ENCODE assay signal across 8 cellular contexts in genomic region chr11:120344302-120345004, GRCh38. TPM values are rescaled to one million over a fixed set of nuclear protein-coding genes. Genes with fewer than 3 reads are reported as not detected.
DNase-seq lines count a peak whose midpoint lies in the region; ATAC-seq, FAIRE-seq and TF ChIP-seq lines count a peak whose summit lies in the region.

No MANE protein-coding gene starts in this region.

- H3K4me3 Mint-ChIP-seq in stimulated activated naive B cell treated with anti-CD40 and anti-IgM and Interleukin-4, amounts not matched to agents 10 μg/mL and 1 μg/mL and 100 μg/mL, for 72 hours = peak overlapping the region; percentile 62 to 72

- no peak overlapping the region for H3K4me3 ChIP-seq in RWPE2 (ENCODE audit: severe bottlenecking)
- H3K4me3 ChIP-seq in effector memory CD4-positive, alpha-beta T cell (ENCODE audit: insufficient read depth, low read depth, low read length, poor library complexity, severe bottlenecking) = no peak overlapping the region
- H3K4me3 ChIP-seq in tibial artery = no peak overlapping the region

- H3K36me3 ChIP-seq in RWPE2 (ENCODE audit: low read depth) (no peaks in the 10 kb centered on the region; the same call in 1 of the 2 replicates), tibial artery (no peaks in the 10 kb centered on the region)
- no peaks in the 10 kb centered on the region for H3K36me3 ChIP-seq in effector memory CD4-positive, alpha-beta T cell (ENCODE audit: control insufficient read depth, insufficient read depth, low read length)

- H3K27ac ChIP-seq in RWPE2 (ENCODE audit: poor library complexity, severe bottlenecking) (peak overlapping the region; percentile 48), tibial artery (no peak overlapping the region)
- H3K27ac ChIP-seq in effector memory CD4-positive, alpha-beta T cell (ENCODE audit: insufficient read depth, low read length, poor library complexity, severe bottlenecking) = no peak overlapping the region

- H3K9me3 ChIP-seq in RWPE2 (ENCODE audit: severe bottlenecking) (no peaks in the 10 kb centered on the region), tibial artery (no peaks in the 10 kb centered on the region)
- H3K9me3 ChIP-seq in effector memory CD4-positive, alpha-beta T cell (ENCODE audit: control insufficient read depth, low read length) = no peaks in the 10 kb centered on the region

- H3K9me3 Mint-ChIP-seq in stimulated activated naive B cell treated with anti-CD40 and anti-IgM and Interleukin-4, amounts not matched to agents 10 μg/mL and 1 μg/mL and 100 μg/mL, for 72 hours = peaks cover 0 to 2% of the 10 kb centered on the region in 2 donors

- FAIRE-seq in D721Med (lab: Jason Lieb, UNC) (peak; percentile 64), GM19239 (lab: Jason Lieb, UNC) (peak; percentile 97)

- peaks cover 4% of the 10 kb centered on the region in 2 donors for H3K36me3 Mint-ChIP-seq in stimulated activated naive B cell treated with anti-CD40 and anti-IgM and Interleukin-4, amounts not matched to agents 10 μg/mL and 1 μg/mL and 100 μg/mL, for 72 hours

- H3K27me3 Mint-ChIP-seq in stimulated activated naive B cell treated with anti-CD40 and anti-IgM and Interleukin-4, amounts not matched to agents 10 μg/mL and 1 μg/mL and 100 μg/mL, for 72 hours = peaks cover 41 to 53% of the 10 kb centered on the region in 2 donors

- peaks cover 50% of the 10 kb centered on the region for H3K4me1 ChIP-seq in RWPE2 (ENCODE audit: insufficient read depth, poor library complexity, severe bottlenecking)
- peaks cover 20% of the 10 kb centered on the region for H3K4me1 ChIP-seq in effector memory CD4-positive, alpha-beta T cell (ENCODE audit: control insufficient read depth, insufficient read depth, low read length, poor library complexity, severe bottlenecking)
- peaks cover 0 to 97% (median 58%) of the 10 kb centered on the region in 4 donors for H3K4me1 ChIP-seq in tibial artery

- TF ChIP-seq CTCF in D721Med (IDR thresholded peaks at IDR 0.05; ENCODE audit: insufficient read depth, missing control alignments) = no peak
- TF ChIP-seq CTCF in RWPE2 (IDR thresholded peaks at IDR 0.05; ENCODE audit: poor library complexity, severe bottlenecking) = no peak
- no peak for TF ChIP-seq CTCF in tibial artery (IDR thresholded peaks at IDR 0.05)

- ATAC-seq in HG03097 (IDR thresholded peaks at IDR 0.05; ENCODE audit: low FRiP score, unreplicated experiment) (peak; percentile 79), RWPE2 (ENCODE audit: low read depth) (peak; percentile 70)
- ATAC-seq in stimulated activated naive B cell treated with anti-CD40 and anti-IgM and Interleukin-4, amounts not matched to agents 10 μg/mL and 1 μg/mL and 100 μg/mL, for 72 hours (replicated peaks) = peak; percentile 90 to 94

- H3K27ac Mint-ChIP-seq in stimulated activated naive B cell treated with anti-CD40 and anti-IgM and Interleukin-4, amounts not matched to agents 10 μg/mL and 1 μg/mL and 100 μg/mL, for 72 hours = peak overlapping the region; percentile 49

- H3K4me1 Mint-ChIP-seq in stimulated activated naive B cell treated with anti-CD40 and anti-IgM and Interleukin-4, amounts not matched to agents 10 μg/mL and 1 μg/mL and 100 μg/mL, for 72 hours = peaks cover 23 to 56% of the 10 kb centered on the region in 2 donors

- no peak for DNase-seq in D721Med (ENCODE audit: insufficient read length, low spot score)
- peak; percentile 44 for DNase-seq in GM19239 (ENCODE audit: insufficient read length, low spot score)
- DNase-seq in RWPE2 (ENCODE audit: low spot score) = no peak
- peak; percentile 30 to 58 (median 35) for DNase-seq in effector memory CD4-positive, alpha-beta T cell
- peak; percentile 63 for DNase-seq in stimulated activated naive B cell treated with anti-CD40 and anti-IgM and Interleukin-4, amounts not matched to agents 10 μg/mL and 1 μg/mL and 100 μg/mL, for 72 hours
- DNase-seq in tibial artery = no peak
- DNase-seq in G401 (ENCODE audit: low spot score) = no peak

- intact Hi-C loops in tibial artery (cut with DNase I; ENCODE audit: low total_unique reads) = no loop called here

- in situ Hi-C loops in G401 (cut with HindIII; ENCODE audit: low sequenced_read_pairs) = no loop called here

- H3K27me3 ChIP-seq in RWPE2 (ENCODE audit: insufficient read depth, poor library complexity, severe bottlenecking) (no peaks in the 10 kb centered on the region), tibial artery (no peaks in the 10 kb centered on the region)
- H3K27me3 ChIP-seq in effector memory CD4-positive, alpha-beta T cell (replicated peaks; ENCODE audit: control insufficient read depth, insufficient read depth, low read length, poor library complexity, severe bottlenecking) = peaks cover 24% of the 10 kb centered on the region

RNA-seq across cellular contexts. Expression of gene ARHGEF12, which starts 8.2 kb away (rescaled TPM):
- 27.5 TPM in 2 replicates for total RNA-seq in G401 (2014; rRNA removed; shearing (Covaris generic))

RNA-seq across cellular contexts. Expression of gene TLCD5, which starts 19.4 kb away (rescaled TPM):
- total RNA-seq in G401 (2014; rRNA removed; shearing (Covaris generic)) = 12.5 and 14.8 TPM in 2 replicates

Comparison
In these comparisons a context has a peak if more than half of its experiments do, and no peak if none do; other contexts are left out.
1. DNase-seq: peak in GM19239 (single experiment), effector memory CD4-positive, alpha-beta T cell (3 of 3) and stimulated activated naive B cell treated with anti-CD40 and anti-IgM and Interleukin-4, amounts not matched to agents 10 μg/mL and 1 μg/mL and 100 μg/mL, for 72 hours (single experiment); none in D721Med (single experiment), RWPE2 (single experiment), tibial artery (0 of 2) and G401 (single experiment).
2. Peak in every context shown above with its lines, with median percentiles within 50 percentile points of each other: ATAC-seq.